Comparison of ENCODE assay signal across 8 cellular contexts in the genomic region with DNA sequence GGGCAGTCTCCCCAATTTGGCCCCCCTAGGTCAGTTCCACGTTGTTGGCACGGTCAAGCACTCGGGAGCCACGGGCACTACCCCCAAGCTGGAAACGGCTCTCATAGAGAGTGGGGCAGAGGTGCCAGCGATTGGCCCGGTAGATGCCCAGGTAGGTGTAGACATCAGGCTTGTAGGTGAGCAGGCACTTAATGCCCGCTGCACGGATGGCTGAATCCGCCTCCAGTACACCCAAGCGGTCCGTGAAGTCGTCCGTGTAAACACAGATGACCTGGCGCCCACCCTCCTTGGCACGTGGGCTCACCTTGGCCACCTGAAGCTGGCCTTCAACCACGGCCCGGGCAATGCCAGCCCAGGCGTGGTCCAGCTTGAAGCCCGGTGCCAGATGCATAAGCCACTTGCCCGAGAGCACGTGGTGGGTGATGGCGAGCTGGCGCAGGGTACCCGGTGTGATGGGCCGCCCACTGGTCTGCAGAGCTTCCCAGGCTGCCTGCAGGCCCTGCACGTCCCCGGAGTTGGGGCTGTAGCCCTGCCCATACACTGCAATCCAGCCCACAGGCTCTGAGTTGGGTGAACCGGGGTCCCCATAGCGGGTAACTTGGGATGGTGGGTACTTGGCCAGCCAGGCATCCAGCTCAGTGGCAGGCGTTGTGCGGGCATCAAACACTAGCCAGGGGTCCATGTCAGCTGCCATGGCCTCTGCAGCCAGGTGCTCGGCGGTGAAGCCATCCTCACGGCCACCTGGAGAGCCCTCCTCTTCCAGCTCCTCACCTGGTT. TPM values are rescaled to one million over a fixed set of nuclear protein-coding genes. Genes with fewer than 3 reads are reported as not detected.
A peak's percentile ranks its signal among the peaks of the same experiment; 100 is the strongest.
DNase-seq lines count a peak whose midpoint lies in the region; FAIRE-seq and TF ChIP-seq lines count a peak whose summit lies in the region.

No MANE protein-coding gene starts in this region.

- POLR2A ChIA-PET in RWPE1 (lab: Yijun Ruan, JAX; ENCODE audit: low non-redundant PET): interaction anchor here (0.6 kb wide), 1 partner anchor 94 kb away, joined by 5 read pairs; no protein-coding TSS in a partner anchor

- no peaks in the 10 kb centered on the region for H3K27me3 Mint-ChIP-seq in Calu3 (ENCODE audit: unreplicated experiment)

- H3K4me3 Mint-ChIP-seq in Calu3 (ENCODE audit: low read depth, unreplicated experiment): peak overlapping the region; percentile 94

- no peak for TF ChIP-seq CTCF in Calu3 (IDR thresholded peaks at IDR 0.05; ENCODE audit: unreplicated experiment)
- TF ChIP-seq CTCF in RWPE1 (conservative IDR thresholded peaks at IDR 0.05; ENCODE audit: low read depth): no peak
- no peak for TF ChIP-seq CTCF in fibroblast of mammary gland (conservative IDR thresholded peaks at IDR 0.05; ENCODE audit: control insufficient read depth, insufficient read depth, low read depth, low read length)
- TF ChIP-seq CTCF in parathyroid adenoma (IDR thresholded peaks at IDR 0.05): no peak
- no peak for TF ChIP-seq CTCF in GM20000 (IDR thresholded peaks at IDR 0.05; ENCODE audit: extremely low read depth, missing control alignments)

- peaks cover 2% of the 10 kb centered on the region for H3K79me2 ChIP-seq in parathyroid adenoma

- H3K27ac ChIP-seq in RWPE1 (peak overlapping the region; percentile 93), parathyroid adenoma (no peak overlapping the region)

- H3K36me3 ChIP-seq in parathyroid adenoma (ENCODE audit: control insufficient read depth, insufficient read depth, low read length): no peaks in the 10 kb centered on the region

- intact Hi-C loops in Calu3 (cut with micrococcal nuclease; ENCODE audit: unreplicated experiment): no loop called here

- no peak overlapping the region for H2AFZ ChIP-seq in parathyroid adenoma

- no peaks in the 10 kb centered on the region for H3K4me1 ChIP-seq in parathyroid adenoma

- no peak overlapping the region for H3K9ac ChIP-seq in parathyroid adenoma

- peak overlapping the region; percentile 96 for H3K4me2 ChIP-seq in parathyroid adenoma (ENCODE audit: low read length)

- H3K9me3 ChIP-seq in parathyroid adenoma (ENCODE audit: control insufficient read depth, low read length): no peaks in the 10 kb centered on the region

- H3K27me3 ChIP-seq in parathyroid adenoma (ENCODE audit: control insufficient read depth, insufficient read depth, low read length): no peaks in the 10 kb centered on the region

- H3K27ac Mint-ChIP-seq in Calu3 (ENCODE audit: unreplicated experiment): peak overlapping the region; percentile 99

- H3K4me3 ChIP-seq in fibroblast of mammary gland (ENCODE audit: control insufficient read depth, low read depth, low read length): peak overlapping the region; percentile 85
- H3K4me3 ChIP-seq in parathyroid adenoma (ENCODE audit: low read depth, low read length): peak overlapping the region; percentile 86

- H3K4me1 Mint-ChIP-seq in Calu3 (ENCODE audit: low read depth, unreplicated experiment): peaks cover 44% of the 10 kb centered on the region

- DNase-seq in Calu3 (no peak), RWPE1 (ENCODE audit: low spot score) (no peak), fibroblast of mammary gland (ENCODE audit: low read depth) (no peak), activated gamma-delta T cell treated with Interleukin-2 at 50 U/mL for 16 hours (no peak), GM20000 (ENCODE audit: low spot score) (no peak), urothelium cell line (ENCODE audit: low spot score) (no peak), C1 segment of cervical spinal cord (lab: John Stamatoyannopoulos, UW) (no peak)

- TSS peak; percentile 73 for BruUV-seq in Calu3 (replicated peaks; lab: Mats Ljungman, UMichigan)

- peaks cover 72% of the 10 kb centered on the region for H3K36me3 Mint-ChIP-seq in Calu3 (ENCODE audit: insufficient read depth, unreplicated experiment)

- CTCF ChIA-PET in Calu3 (lab: Charles Lee) (no interaction called here), RWPE1 (lab: Yijun Ruan, JAX) (no interaction called here)

- FAIRE-seq in urothelium cell line (lab: Jason Lieb, UNC): no peak

- no peaks in the 10 kb centered on the region for H3K9me3 Mint-ChIP-seq in Calu3 (ENCODE audit: low read depth, unreplicated experiment)

RNA-seq across cellular contexts. Expression of gene C11orf68, which starts 1.2 kb away (rescaled TPM):
- 25.9 and 27.4 TPM in 2 replicates for total RNA-seq in Calu3 (2022)

RNA-seq across cellular contexts. Expression of gene DRAP1, which starts 1.6 kb away (rescaled TPM):
- 106 and 114 TPM in 2 replicates for total RNA-seq in Calu3 (2022)

RNA-seq across cellular contexts. Expression of gene FOSL1, which starts 17.4 kb away (rescaled TPM):
- 69.8 and 76.1 TPM in 2 replicates for total RNA-seq in Calu3 (2022)

RNA-seq across cellular contexts. Expression of gene CCDC85B, which starts 27.1 kb away (rescaled TPM):
- total RNA-seq in Calu3 (2022): 26.6 and 30.2 TPM in 2 replicates

RNA-seq across cellular contexts. Expression of gene TSGA10IP, which starts 27.7 kb away (rescaled TPM):
- not detected in 2 replicates for total RNA-seq in Calu3 (2022)
